25 cellular contexts compared by ENCODE assay signal in genomic region chr7:37988721-37989650, GRCh38.
"Had no signal": no experiment of that assay in that cellular context is flagged by ENCODE, and none has a peak within 500 bp of the region (broad histone marks: within the 10 kb centered on the region; RNA-seq: fewer than 3 reads in every experiment).

No MANE protein-coding gene starts in this region.

- H3K36me3 Mint-ChIP-seq: activated CD4-positive, alpha-beta memory T cell treated with anti-CD3 and anti-CD28 coated beads for 36 hours; activated naive CD4-positive, alpha-beta T cell treated with anti-CD3 and anti-CD28 coated beads, Interleukin-2, amount 50 U/mL, for 72 hours had no signal

- DNase-seq: activated CD4-positive, alpha-beta memory T cell treated with anti-CD3 and anti-CD28 coated beads for 36 hours; activated CD4-positive, alpha-beta T cell treated with anti-CD3 and anti-CD28 coated beads, Interleukin-2, amount 10 ng/mL, durations not matched to agents 7 days and 5 days; activated CD4-positive, CD25-positive, alpha-beta regulatory T cell; activated CD8-positive, alpha-beta memory T cell treated with anti-CD3 and anti-CD28 coated beads for 24 hours; activated effector memory CD4-positive, alpha-beta T cell treated with anti-CD3 and anti-CD28 coated beads, Interleukin-2, amount 50 U/mL, for 16 hours; activated naive CD4-positive, alpha-beta T cell treated with Interleukin-2 at 50 U/mL for 16 hours; activated naive CD8-positive, alpha-beta T cell treated with anti-CD3 and anti-CD28 coated beads, Interleukin-2, amount 50 U/mL, for 24 hours; activated T-cell treated with anti-CD3 and anti-CD28 coated beads, Interleukin-2, amount 50 U/mL, for 4 hours; amniotic stem cell; brain microvascular endothelial cell; MM.1S; NCI-H1105 treated with DMSO at 0.1 percent for 48 hours; NCI-H1436 treated with DMSO at 0.1 percent for 48 hours; NCI-H187 treated with DMSO at 0.1 percent for 48 hours; NCI-H2081 treated with DMSO at 0.1 percent for 48 hours; NCI-H446; NCI-H524; PC-3; SIG-M5; T-helper 17 cell; T1000 had no signal

- H3K27me3 Mint-ChIP-seq: activated CD4-positive, alpha-beta memory T cell treated with anti-CD3 and anti-CD28 coated beads for 36 hours had no signal

- H3K9me3 ChIP-seq: ascending aorta had no signal

- H3K4me1 Mint-ChIP-seq: activated CD4-positive, alpha-beta T cell treated with anti-CD3 and anti-CD28 coated beads, Interleukin-2, amount 10 ng/mL, durations not matched to agents 7 days and 5 days; activated naive CD8-positive, alpha-beta T cell treated with anti-CD3 and anti-CD28 coated beads, Interleukin-2, amount 50 U/mL, for 24 hours had no signal

- H3K27ac Mint-ChIP-seq: activated CD4-positive, alpha-beta memory T cell treated with anti-CD3 and anti-CD28 coated beads for 36 hours; activated CD4-positive, alpha-beta T cell treated with anti-CD3 and anti-CD28 coated beads, Interleukin-2, amount 10 ng/mL, durations not matched to agents 7 days and 5 days; activated naive CD4-positive, alpha-beta T cell treated with anti-CD3 and anti-CD28 coated beads, Interleukin-2, amount 50 U/mL, for 72 hours; activated naive CD8-positive, alpha-beta T cell treated with anti-CD3 and anti-CD28 coated beads, Interleukin-2, amount 50 U/mL, for 24 hours; T-helper 17 cell had no signal

- H3K4me3 Mint-ChIP-seq: activated CD4-positive, alpha-beta memory T cell treated with anti-CD3 and anti-CD28 coated beads for 36 hours; activated CD4-positive, alpha-beta T cell treated with anti-CD3 and anti-CD28 coated beads, Interleukin-2, amount 10 ng/mL, durations not matched to agents 7 days and 5 days; activated naive CD8-positive, alpha-beta T cell treated with anti-CD3 and anti-CD28 coated beads, Interleukin-2, amount 50 U/mL, for 24 hours; activated T-cell treated with anti-CD3 and anti-CD28 coated beads, Interleukin-2, amount 50 U/mL, for 4 hours; T-helper 17 cell had no signal

- H3K36me3 ChIP-seq: ascending aorta, brain microvascular endothelial cell, cardiac muscle cell had no signal

- H3K4me3 ChIP-seq: ascending aorta, cardiac muscle cell had no signal

- H3K4me1 ChIP-seq: ascending aorta had no signal

- H3K9me3 Mint-ChIP-seq: activated CD4-positive, alpha-beta T cell treated with anti-CD3 and anti-CD28 coated beads, Interleukin-2, amount 10 ng/mL, durations not matched to agents 7 days and 5 days; activated naive CD4-positive, alpha-beta T cell treated with anti-CD3 and anti-CD28 coated beads, Interleukin-2, amount 50 U/mL, for 72 hours; activated naive CD8-positive, alpha-beta T cell treated with anti-CD3 and anti-CD28 coated beads, Interleukin-2, amount 50 U/mL, for 24 hours; activated T-cell treated with anti-CD3 and anti-CD28 coated beads, Interleukin-2, amount 50 U/mL, for 4 hours had no signal

- H3K27ac ChIP-seq: ascending aorta, brain microvascular endothelial cell, cardiac muscle cell, VCaP had no signal

- H3K27me3 ChIP-seq: ascending aorta, brain microvascular endothelial cell, cardiac muscle cell had no signal

- ATAC-seq: activated naive CD4-positive, alpha-beta T cell treated with anti-CD3 and anti-CD28 coated beads, Interleukin-2, amount 50 U/mL, for 72 hours; activated naive CD8-positive, alpha-beta T cell treated with anti-CD3 and anti-CD28 coated beads, Interleukin-2, amount 50 U/mL, for 24 hours; activated T-cell treated with anti-CD3 and anti-CD28 coated beads, Interleukin-2, amount 50 U/mL, for 4 hours; T-helper 17 cell had no signal
